Comparison of ENCODE assay signal across 8 cellular contexts in the genomic region with DNA sequence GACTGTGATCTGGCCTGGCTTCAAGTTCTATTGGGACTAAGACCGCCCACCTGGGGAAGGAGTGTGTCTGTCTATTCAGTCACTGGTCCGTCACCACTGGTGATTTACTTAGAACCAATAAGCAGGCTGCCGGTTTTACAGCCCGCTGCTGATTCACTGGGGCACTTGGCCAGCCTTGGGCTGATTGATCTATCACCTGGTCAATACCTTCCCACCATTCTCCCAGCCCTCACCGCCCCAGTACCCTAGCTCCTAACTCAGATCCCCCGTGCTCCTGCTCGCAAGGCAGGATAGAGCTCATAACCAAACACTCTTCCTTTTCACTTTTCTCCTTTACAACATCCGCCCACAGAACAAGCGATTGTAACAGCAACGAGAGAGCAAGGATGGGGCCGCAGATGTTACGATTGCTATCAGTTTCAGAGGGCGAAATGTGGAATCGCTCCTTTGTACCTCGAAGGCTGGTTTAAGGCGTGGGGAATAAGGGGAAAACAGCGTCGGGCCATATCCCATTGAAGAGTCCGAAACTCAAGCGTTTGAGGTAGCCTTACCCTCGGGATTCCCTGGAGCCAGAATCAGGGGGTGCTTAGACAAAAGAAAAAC. TPM values are rescaled to one million over a fixed set of nuclear protein-coding genes. Genes with fewer than 3 reads are reported as not detected.
A peak's percentile ranks its signal among the peaks of the same experiment; 100 is the strongest.
DNase-seq lines count a peak whose midpoint lies in the region; ATAC-seq and TF ChIP-seq lines count a peak whose summit lies in the region.

No MANE protein-coding gene starts in this region.

- no peaks in the 10 kb centered on the region for H3K9me3 ChIP-seq in AG04450 (ENCODE audit: control insufficient read depth, insufficient read depth, low read length)

- H3K27ac ChIP-seq in AG04450 (ENCODE audit: low read depth, low read length), result peak overlapping the region; percentile 88

- H3K4me3 ChIP-seq in AG04450 (ENCODE audit: low read depth, low read length), result peak overlapping the region; percentile 94

- no peak for TF ChIP-seq CTCF in AG04450 (IDR thresholded peaks at IDR 0.05; ENCODE audit: low read depth, low read length)

- DNase-seq in AG04450 (ENCODE audit: low read depth, low spot score), result peak; percentile 71
- peak; percentile 77 for DNase-seq in NCI-H2196 treated with DMSO at 0.1 percent for 48 hours (lab: John Stamatoyannopoulos, UW; ENCODE audit: unreplicated experiment)
- peak; percentile 10 to 46 (median 21) for DNase-seq in activated CD4-positive, CD25-positive, alpha-beta regulatory T cell (lab: John Stamatoyannopoulos, UW)
- DNase-seq in cerebellar cortex (ENCODE audit: low spot score), result peak; percentile 90
- DNase-seq in kidney tubule cell (ENCODE audit: low spot score), result peak; percentile 93
- peak; percentile 85 for DNase-seq in stimulated activated CD4-positive, alpha-beta T cell treated with anti-CD3 and anti-CD28 coated beads, Interleukin-1b, Interleukin-23, amount 100 ng/mL, for 48 hours

- POLR2A ChIA-PET in AG04450 (lab: Yijun Ruan, JAX), result interaction anchor here (0.8 to 1.7 kb wide), 8 partner anchors 9 to 95 kb away, joined by 3 to 10 read pairs (median 6); a partner anchor contains a TSS

- ATAC-seq in GM18873 (IDR thresholded peaks at IDR 0.05; ENCODE audit: low FRiP score, unreplicated experiment), result peak; percentile 76
- ATAC-seq in HG03135 (IDR thresholded peaks at IDR 0.05; ENCODE audit: unreplicated experiment), result peak; percentile 83

- CTCF ChIA-PET in AG04450 (lab: Charles Lee), result interaction anchor here (1.2 to 5.1 kb wide), 7 partner anchors 9 to 335 kb away, joined by 3 to 52 read pairs (median 7); a partner anchor contains a TSS

- H3K27me3 ChIP-seq in AG04450 (ENCODE audit: control insufficient read depth, insufficient read depth, low read length), result no peaks in the 10 kb centered on the region

RNA-seq across cellular contexts. Expression of a gene that starts 0.7 kb away (rescaled TPM):
- 101 and 109 TPM in 2 replicates for polyA plus RNA-seq in AG04450 (2011; rRNA removed)
- 87.4 and 115 TPM in 2 replicates for polyA minus RNA-seq in AG04450 (2011; rRNA and poly(A)+ RNA removed)

RNA-seq across cellular contexts. Expression of a gene that starts 6.8 kb away (rescaled TPM):
- not detected in 2 replicates for polyA plus RNA-seq in AG04450 (2011; rRNA removed)
- not detected in 2 replicates for polyA minus RNA-seq in AG04450 (2011; rRNA and poly(A)+ RNA removed)

RNA-seq across cellular contexts. Expression of a gene that starts 20.5 kb away (rescaled TPM):
- 110 and 127 TPM in 2 replicates for polyA plus RNA-seq in AG04450 (2011; rRNA removed)
- 54.6 and 60.2 TPM in 2 replicates for polyA minus RNA-seq in AG04450 (2011; rRNA and poly(A)+ RNA removed)

Comparison
In these comparisons a context has a peak if more than half of its experiments do, and no peak if none do; other contexts are left out.
1. Peak in every context shown above with its lines: DNase-seq, ATAC-seq, H3K4me3 ChIP-seq and H3K27ac ChIP-seq.
2. DNase-seq: peak in every context shown above with its lines; median percentile 93 in kidney tubule cell; 90 in cerebellar cortex; 85 in stimulated activated CD4-positive, alpha-beta T cell treated with anti-CD3 and anti-CD28 coated beads, Interleukin-1b, Interleukin-23, amount 100 ng/mL, for 48 hours; 77 in NCI-H2196 treated with DMSO at 0.1 percent for 48 hours; 71 in AG04450; 21 in activated CD4-positive, CD25-positive, alpha-beta regulatory T cell.